25 cellular contexts compared by ENCODE assay signal in the genomic region with DNA sequence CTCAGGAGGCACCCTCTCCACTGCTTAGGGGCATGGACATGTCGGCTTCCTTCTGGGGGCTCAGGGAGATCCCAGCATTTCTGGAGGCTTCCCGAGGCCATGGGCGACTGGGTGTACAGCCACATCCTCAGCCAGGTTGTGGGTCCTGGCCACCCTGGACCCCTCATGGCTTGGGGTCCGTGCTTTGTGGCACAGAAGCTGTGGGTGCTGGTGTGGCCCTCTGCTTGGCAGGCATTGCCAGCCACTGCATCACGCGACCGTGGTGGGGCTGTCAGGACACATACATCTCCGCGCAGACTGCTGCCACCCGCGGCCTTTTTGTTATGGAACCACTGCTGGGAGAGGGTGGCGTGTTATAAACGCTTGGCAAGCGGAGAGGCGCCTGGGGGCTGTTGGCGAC.
"Had no signal": no experiment of that assay in that cellular context is flagged by ENCODE, and none has a peak within 500 bp of the region (broad histone marks: within the 10 kb centered on the region; RNA-seq: fewer than 3 reads in every experiment).

No MANE protein-coding gene starts in this region.

- H3K9me3 ChIP-seq: SJSA1, SK-N-SH had no signal

- H3K9ac ChIP-seq: KMS-11, SK-N-SH had no signal

- H3K36me3 ChIP-seq: SJSA1 had no signal

- H3K4me3 ChIP-seq: PC-9, SJSA1 had no signal

- ATAC-seq: Panc1 had no signal

- H3K4me2 ChIP-seq: KMS-11, PC-9, SK-N-SH had no signal

- H2AFZ ChIP-seq: PC-9 had no signal

- H3K27ac ChIP-seq: KMS-11, PC-9, RWPE1 had no signal

- H3K27me3 ChIP-seq: SJSA1 had no signal

- DNase-seq: Karpas-422, KBM-7, MM.1S, MV-4-11, NCI-H1092, NCI-H1105, NCI-H1417 treated with DMSO at 0.1 percent for 48 hours, NCI-H1436 treated with DMSO at 0.1 percent for 48 hours, NCI-H1694 treated with DMSO at 0.1 percent for 48 hours, NCI-H187 treated with DMSO at 0.1 percent for 48 hours, NCI-H2081, NCI-H2171 treated with DMSO at 0.1 percent for 48 hours, NCI-H2227 treated with DMSO at 0.1 percent for 48 hours, NCI-H345, NCI-H446, NCI-H524 treated with DMSO at 0.1 percent for 48 hours, NCI-H526 treated with DMSO at 0.1 percent for 48 hours, NCI-H774, PC-9, Right ventricle myocardium superior, SK-N-SH had no signal
